In genomic region chr1:64963466-64963865, GRCh38 we compare ENCODE assay signal across 15 cellular contexts. TPM values are rescaled to one million over a fixed set of nuclear protein-coding genes. Genes with fewer than 3 reads are reported as not detected.
DNase-seq lines count a peak whose midpoint lies in the region; ATAC-seq lines count a peak whose summit lies in the region.
"Had no signal": no experiment of that assay in that cellular context is flagged by ENCODE, and none has a peak within 500 bp of the region (broad histone marks: within the 10 kb centered on the region; RNA-seq: fewer than 3 reads in every experiment).

No MANE protein-coding gene starts in this region.

- H3K27ac Mint-ChIP-seq in stimulated activated memory B cell treated with anti-CD40 and anti-IgM and Interleukin-4, amounts not matched to agents 10 μg/mL and 1 μg/mL and 100 μg/mL, for 72 hours = peak overlapping the region; percentile 85
- H3K27ac Mint-ChIP-seq: HFFc6 had no signal

- peak overlapping the region; percentile 96 for H3K4me3 ChIP-seq in adipocyte (ENCODE audit: low read length)
- H3K4me3 ChIP-seq: gastroesophageal sphincter had no signal

- no peaks in the 10 kb centered on the region for H3K9me3 ChIP-seq in adipocyte (ENCODE audit: control insufficient read depth, low read length)
- H3K9me3 ChIP-seq: gastroesophageal sphincter, stomach had no signal

- no peak for DNase-seq in activated T-cell treated with anti-CD3 and anti-CD28 coated beads, Interleukin-2, amount 50 U/mL, for 4 hours
- no peak for DNase-seq in activated T-cell treated with anti-CD3 and anti-CD28 coated beads, Interleukin-2, amount 50 U/mL, for 48 hours
- DNase-seq in NCI-H526 (lab: John Stamatoyannopoulos, UW) = peak; percentile 16 to 45
- no peak for DNase-seq in adipocyte (ENCODE audit: low read depth)
- no peak for DNase-seq in GM19240 (ENCODE audit: insufficient read length, low spot score)
- no peak for DNase-seq in NCI-H226
- DNase-seq: activated CD4-positive, alpha-beta T cell treated with anti-CD3 and anti-CD28 coated beads, Interleukin-2, amount 50 U/mL, for 1 hour; HFFc6; Kasumi-1; NCI-H187; NCI-H510A treated with DMSO at 0.1 percent for 48 hours; stomach had no signal

- no peaks in the 10 kb centered on the region for H3K36me3 ChIP-seq in adipocyte (ENCODE audit: control insufficient read depth, insufficient read depth, low read length, severe bottlenecking)
- H3K36me3 ChIP-seq: gastroesophageal sphincter, stomach had no signal

- H3K4me1 ChIP-seq in adipocyte (ENCODE audit: control insufficient read depth, insufficient read depth, low read length) = peaks cover 26% of the 10 kb centered on the region

- ATAC-seq in activated T-cell treated with anti-CD3 and anti-CD28 coated beads, Interleukin-2, amount 50 U/mL, for 4 hours = no peak
- no peak for ATAC-seq in stimulated activated memory B cell treated with anti-CD40 and anti-IgM and Interleukin-4, amounts not matched to agents 10 μg/mL and 1 μg/mL and 100 μg/mL, for 72 hours
- ATAC-seq in GM21526 (IDR thresholded peaks at IDR 0.05; ENCODE audit: low FRiP score, unreplicated experiment) = no peak
- ATAC-seq: gastroesophageal sphincter had no signal

- peaks cover 12% of the 10 kb centered on the region for H3K36me3 Mint-ChIP-seq in activated T-cell treated with anti-CD3 and anti-CD28 coated beads, Interleukin-2, amount 50 U/mL, for 4 hours (ENCODE audit: insufficient read depth)
- H3K36me3 Mint-ChIP-seq in stimulated activated memory B cell treated with anti-CD40 and anti-IgM and Interleukin-4, amounts not matched to agents 10 μg/mL and 1 μg/mL and 100 μg/mL, for 72 hours = no peaks in the 10 kb centered on the region

- peak overlapping the region; percentile 92 for H3K4me3 Mint-ChIP-seq in activated T-cell treated with anti-CD3 and anti-CD28 coated beads, Interleukin-2, amount 50 U/mL, for 4 hours
- H3K4me3 Mint-ChIP-seq in stimulated activated memory B cell treated with anti-CD40 and anti-IgM and Interleukin-4, amounts not matched to agents 10 μg/mL and 1 μg/mL and 100 μg/mL, for 72 hours = peak overlapping the region; percentile 91

- H3K27me3 ChIP-seq in adipocyte (replicated peaks; ENCODE audit: control insufficient read depth, insufficient read depth, low read length) = no peaks in the 10 kb centered on the region
- H3K27me3 ChIP-seq: gastroesophageal sphincter, stomach had no signal

- no peaks in the 10 kb centered on the region for H3K27me3 Mint-ChIP-seq in activated T-cell treated with anti-CD3 and anti-CD28 coated beads, Interleukin-2, amount 50 U/mL, for 4 hours (ENCODE audit: low read depth)
- H3K27me3 Mint-ChIP-seq in stimulated activated memory B cell treated with anti-CD40 and anti-IgM and Interleukin-4, amounts not matched to agents 10 μg/mL and 1 μg/mL and 100 μg/mL, for 72 hours = no peaks in the 10 kb centered on the region

- no peaks in the 10 kb centered on the region for H3K9me3 Mint-ChIP-seq in activated T-cell treated with anti-CD3 and anti-CD28 coated beads, Interleukin-2, amount 50 U/mL, for 4 hours
- no peaks in the 10 kb centered on the region for H3K9me3 Mint-ChIP-seq in stimulated activated memory B cell treated with anti-CD40 and anti-IgM and Interleukin-4, amounts not matched to agents 10 μg/mL and 1 μg/mL and 100 μg/mL, for 72 hours
- H3K9me3 Mint-ChIP-seq: HFFc6 had no signal

- no peak overlapping the region for H3K9ac ChIP-seq in adipocyte (ENCODE audit: low read length)

- peaks cover 41% of the 10 kb centered on the region for H3K4me1 Mint-ChIP-seq in activated T-cell treated with anti-CD3 and anti-CD28 coated beads, Interleukin-2, amount 50 U/mL, for 4 hours (ENCODE audit: low read depth)
- H3K4me1 Mint-ChIP-seq in stimulated activated memory B cell treated with anti-CD40 and anti-IgM and Interleukin-4, amounts not matched to agents 10 μg/mL and 1 μg/mL and 100 μg/mL, for 72 hours = peaks cover 72% of the 10 kb centered on the region

RNA-seq across cellular contexts. Expression of gene JAK1, which starts 2.9 kb away (rescaled TPM):
- 10 to 100 TPM; 70.3 to 87.5 (median 85.1) TPM for total RNA-seq in activated T-cell treated with anti-CD3 and anti-CD28 coated beads, Interleukin-2, amount 50 U/mL, for 4 hours

Comparison
In these comparisons a context has a peak if more than half of its experiments do, and no peak if none do; other contexts are left out.
1. DNase-seq: peak in NCI-H526 (2 of 2); none in activated T-cell treated with anti-CD3 and anti-CD28 coated beads, Interleukin-2, amount 50 U/mL, for 4 hours (single experiment), activated T-cell treated with anti-CD3 and anti-CD28 coated beads, Interleukin-2, amount 50 U/mL, for 48 hours (0 of 2), adipocyte (single experiment), GM19240 (single experiment) and NCI-H226 (single experiment).